Comparison of ENCODE assay signal across 30 cellular contexts in the genomic region with DNA sequence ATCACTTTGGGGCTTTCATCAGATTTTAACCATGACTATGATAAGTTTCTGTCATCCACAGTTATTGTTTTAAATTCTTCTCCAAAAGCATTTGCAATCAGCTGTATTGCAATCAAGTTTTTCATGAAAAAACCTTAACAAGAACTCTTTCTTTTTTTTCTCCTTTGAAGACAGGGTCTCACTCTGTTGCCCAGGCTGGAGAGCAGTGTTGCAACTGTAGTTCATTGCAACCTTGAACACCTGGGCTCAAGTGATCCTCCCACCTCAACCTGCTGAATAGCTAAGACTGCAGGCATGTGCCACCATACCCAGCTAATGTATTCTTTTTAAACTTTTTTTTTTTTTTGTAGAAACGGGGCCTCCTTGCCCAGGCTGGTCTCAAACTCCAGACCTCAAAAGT. TPM values are rescaled to one million over a fixed set of nuclear protein-coding genes. Genes with fewer than 3 reads are reported as not detected.
"Had no signal": no experiment of that assay in that cellular context is flagged by ENCODE, and none has a peak within 500 bp of the region (broad histone marks: within the 10 kb centered on the region; RNA-seq: fewer than 3 reads in every experiment).

No MANE protein-coding gene starts in this region.

- H3K27me3 Mint-ChIP-seq: dendritic cell treated with granulocyte-macrophage colony-stimulating factor and Interleukin-4, amounts not matched to agents 40 ng/mL and 50 ng/mL, for 4 days; effector memory CD8-positive, alpha-beta T cell had no signal

- H3K4me1 Mint-ChIP-seq: endodermal cell had no signal

- H3K36me3 ChIP-seq: colonic mucosa had no signal

- FAIRE-seq: endometrium, endothelial cell of umbilical vein, frontal cortex had no signal

- H3K27ac ChIP-seq: colonic mucosa, coronary artery, dorsolateral prefrontal cortex, epithelial cell of prostate, esophagus muscularis mucosa, esophagus squamous epithelium, foreskin keratinocyte, gastrocnemius medialis, gastroesophageal sphincter, heart left ventricle, heart right ventricle had no signal

- H3K27me3 ChIP-seq: colonic mucosa, dorsolateral prefrontal cortex, esophagus muscularis mucosa, esophagus squamous epithelium, foreskin keratinocyte, gastrocnemius medialis, gastroesophageal sphincter, heart left ventricle, heart right ventricle had no signal

- H3K9me3 ChIP-seq: colonic mucosa, gastrocnemius medialis had no signal

- ATAC-seq: effector memory CD8-positive, alpha-beta T cell; esophagus mucosa; foreskin keratinocyte; gastrocnemius medialis; gastroesophageal sphincter; heart left ventricle; heart right ventricle had no signal

- H3K4me3 ChIP-seq: colonic mucosa, coronary artery, dorsolateral prefrontal cortex, esophagus muscularis mucosa, esophagus squamous epithelium, gastrocnemius medialis, gastroesophageal sphincter, heart left ventricle, heart right ventricle had no signal

- H3K4me1 ChIP-seq: colonic mucosa, esophagus muscularis mucosa, esophagus squamous epithelium, foreskin keratinocyte, gastrocnemius medialis, gastroesophageal sphincter, heart left ventricle, heart right ventricle had no signal

- H3K4me3 Mint-ChIP-seq: dendritic cell treated with granulocyte-macrophage colony-stimulating factor and Interleukin-4, amounts not matched to agents 40 ng/mL and 50 ng/mL, for 4 days; effector memory CD8-positive, alpha-beta T cell; endodermal cell had no signal

- DNase-seq: colonic mucosa; cortex of kidney; dermis blood vessel endothelial cell; dorsolateral prefrontal cortex; effector CD4-positive, alpha-beta T cell; effector CD8-positive, alpha-beta T cell; effector memory CD4-positive, alpha-beta T cell; effector memory CD8-positive, alpha-beta T cell; endodermal cell; erythroblast; esophagus squamous epithelium; foreskin fibroblast; foreskin keratinocyte; foreskin melanocyte; gastrocnemius medialis; glutamatergic neuron; head of caudate nucleus; heart left ventricle; heart right ventricle had no signal

- H3K27ac Mint-ChIP-seq: dendritic cell treated with granulocyte-macrophage colony-stimulating factor and Interleukin-4, amounts not matched to agents 40 ng/mL and 50 ng/mL, for 4 days; effector memory CD8-positive, alpha-beta T cell; endodermal cell had no signal

RNA-seq across cellular contexts. Expression of a gene that starts 45.5 kb away (rescaled TPM):
- total RNA-seq: epithelial cell of proximal tubule, esophagus mucosa, esophagus muscularis mucosa, fibroblast of villous mesenchyme, frontal cortex, gastrocnemius medialis, heart right ventricle had no signal
